1 cellular context compared by ENCODE assay signal in the genomic region with DNA sequence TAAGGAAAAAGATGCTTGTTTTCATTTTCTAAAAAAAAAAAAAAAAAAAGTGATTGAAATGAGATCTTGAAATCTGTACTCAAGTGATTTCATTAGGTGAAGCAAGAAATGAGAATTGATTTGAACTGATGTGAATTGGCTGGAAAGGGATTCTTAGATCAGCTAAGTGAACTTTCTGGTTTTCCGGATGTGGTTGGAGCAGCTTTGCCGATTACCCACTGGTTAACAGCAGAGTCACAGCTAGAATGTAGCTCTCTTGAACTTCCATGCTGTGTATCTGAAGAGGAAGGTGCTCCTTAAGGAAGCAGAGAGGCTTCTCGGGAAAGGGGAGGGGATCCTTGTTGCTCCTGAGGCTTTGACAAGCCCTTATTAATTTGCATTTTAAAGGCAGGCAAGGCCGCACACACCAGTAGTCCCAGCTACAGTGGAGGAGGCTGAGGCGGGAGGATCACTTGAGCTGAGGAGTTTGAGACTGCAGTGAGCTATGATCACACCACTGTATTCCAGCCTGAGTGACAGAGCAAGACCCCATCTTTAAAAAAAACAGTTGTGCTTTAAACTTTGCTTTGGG.
TF ChIP-seq lines count a peak whose summit lies in the region.

No MANE protein-coding gene starts in this region.

TF ChIP-seq in GM23338, 12 proteins besides CTCF, POLR2A, EP300 and RAD21 (continued from another document):
- no peak for TF ChIP-seq NANOG (IDR thresholded peaks at IDR 0.05; ENCODE audit: borderline replicate concordance)
- no peak for TF ChIP-seq STAT1 (IDR thresholded peaks at IDR 0.05; ENCODE audit: unreplicated experiment)
- TF ChIP-seq ZNF331 (CRISPR knock-in tag; IDR thresholded peaks at IDR 0.05; ENCODE audit: low read depth) = no peak
- no peak for TF ChIP-seq JUNB (IDR thresholded peaks at IDR 0.05; ENCODE audit: unreplicated experiment)
- no peak for TF ChIP-seq EZH2 (IDR thresholded peaks at IDR 0.05; ENCODE audit: low read depth, unreplicated experiment)
- TF ChIP-seq, protein P1, sequence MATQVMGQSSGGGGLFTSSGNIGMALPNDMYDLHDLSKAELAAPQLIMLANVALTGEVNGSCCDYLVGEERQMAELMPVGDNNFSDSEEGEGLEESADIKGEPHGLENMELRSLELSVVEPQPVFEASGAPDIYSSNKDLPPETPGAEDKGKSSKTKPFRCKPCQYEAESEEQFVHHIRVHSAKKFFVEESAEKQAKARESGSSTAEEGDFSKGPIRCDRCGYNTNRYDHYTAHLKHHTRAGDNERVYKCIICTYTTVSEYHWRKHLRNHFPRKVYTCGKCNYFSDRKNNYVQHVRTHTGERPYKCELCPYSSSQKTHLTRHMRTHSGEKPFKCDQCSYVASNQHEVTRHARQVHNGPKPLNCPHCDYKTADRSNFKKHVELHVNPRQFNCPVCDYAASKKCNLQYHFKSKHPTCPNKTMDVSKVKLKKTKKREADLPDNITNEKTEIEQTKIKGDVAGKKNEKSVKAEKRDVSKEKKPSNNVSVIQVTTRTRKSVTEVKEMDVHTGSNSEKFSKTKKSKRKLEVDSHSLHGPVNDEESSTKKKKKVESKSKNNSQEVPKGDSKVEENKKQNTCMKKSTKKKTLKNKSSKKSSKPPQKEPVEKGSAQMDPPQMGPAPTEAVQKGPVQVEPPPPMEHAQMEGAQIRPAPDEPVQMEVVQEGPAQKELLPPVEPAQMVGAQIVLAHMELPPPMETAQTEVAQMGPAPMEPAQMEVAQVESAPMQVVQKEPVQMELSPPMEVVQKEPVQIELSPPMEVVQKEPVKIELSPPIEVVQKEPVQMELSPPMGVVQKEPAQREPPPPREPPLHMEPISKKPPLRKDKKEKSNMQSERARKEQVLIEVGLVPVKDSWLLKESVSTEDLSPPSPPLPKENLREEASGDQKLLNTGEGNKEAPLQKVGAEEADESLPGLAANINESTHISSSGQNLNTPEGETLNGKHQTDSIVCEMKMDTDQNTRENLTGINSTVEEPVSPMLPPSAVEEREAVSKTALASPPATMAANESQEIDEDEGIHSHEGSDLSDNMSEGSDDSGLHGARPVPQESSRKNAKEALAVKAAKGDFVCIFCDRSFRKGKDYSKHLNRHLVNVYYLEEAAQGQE (IDR thresholded peaks at IDR 0.05; ENCODE audit: unreplicated experiment) = no peak
- TF ChIP-seq, protein P2, sequence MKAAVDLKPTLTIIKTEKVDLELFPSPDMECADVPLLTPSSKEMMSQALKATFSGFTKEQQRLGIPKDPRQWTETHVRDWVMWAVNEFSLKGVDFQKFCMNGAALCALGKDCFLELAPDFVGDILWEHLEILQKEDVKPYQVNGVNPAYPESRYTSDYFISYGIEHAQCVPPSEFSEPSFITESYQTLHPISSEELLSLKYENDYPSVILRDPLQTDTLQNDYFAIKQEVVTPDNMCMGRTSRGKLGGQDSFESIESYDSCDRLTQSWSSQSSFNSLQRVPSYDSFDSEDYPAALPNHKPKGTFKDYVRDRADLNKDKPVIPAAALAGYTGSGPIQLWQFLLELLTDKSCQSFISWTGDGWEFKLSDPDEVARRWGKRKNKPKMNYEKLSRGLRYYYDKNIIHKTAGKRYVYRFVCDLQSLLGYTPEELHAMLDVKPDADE (IDR thresholded peaks at IDR 0.05) = no peak
- TF ChIP-seq, protein P3, sequence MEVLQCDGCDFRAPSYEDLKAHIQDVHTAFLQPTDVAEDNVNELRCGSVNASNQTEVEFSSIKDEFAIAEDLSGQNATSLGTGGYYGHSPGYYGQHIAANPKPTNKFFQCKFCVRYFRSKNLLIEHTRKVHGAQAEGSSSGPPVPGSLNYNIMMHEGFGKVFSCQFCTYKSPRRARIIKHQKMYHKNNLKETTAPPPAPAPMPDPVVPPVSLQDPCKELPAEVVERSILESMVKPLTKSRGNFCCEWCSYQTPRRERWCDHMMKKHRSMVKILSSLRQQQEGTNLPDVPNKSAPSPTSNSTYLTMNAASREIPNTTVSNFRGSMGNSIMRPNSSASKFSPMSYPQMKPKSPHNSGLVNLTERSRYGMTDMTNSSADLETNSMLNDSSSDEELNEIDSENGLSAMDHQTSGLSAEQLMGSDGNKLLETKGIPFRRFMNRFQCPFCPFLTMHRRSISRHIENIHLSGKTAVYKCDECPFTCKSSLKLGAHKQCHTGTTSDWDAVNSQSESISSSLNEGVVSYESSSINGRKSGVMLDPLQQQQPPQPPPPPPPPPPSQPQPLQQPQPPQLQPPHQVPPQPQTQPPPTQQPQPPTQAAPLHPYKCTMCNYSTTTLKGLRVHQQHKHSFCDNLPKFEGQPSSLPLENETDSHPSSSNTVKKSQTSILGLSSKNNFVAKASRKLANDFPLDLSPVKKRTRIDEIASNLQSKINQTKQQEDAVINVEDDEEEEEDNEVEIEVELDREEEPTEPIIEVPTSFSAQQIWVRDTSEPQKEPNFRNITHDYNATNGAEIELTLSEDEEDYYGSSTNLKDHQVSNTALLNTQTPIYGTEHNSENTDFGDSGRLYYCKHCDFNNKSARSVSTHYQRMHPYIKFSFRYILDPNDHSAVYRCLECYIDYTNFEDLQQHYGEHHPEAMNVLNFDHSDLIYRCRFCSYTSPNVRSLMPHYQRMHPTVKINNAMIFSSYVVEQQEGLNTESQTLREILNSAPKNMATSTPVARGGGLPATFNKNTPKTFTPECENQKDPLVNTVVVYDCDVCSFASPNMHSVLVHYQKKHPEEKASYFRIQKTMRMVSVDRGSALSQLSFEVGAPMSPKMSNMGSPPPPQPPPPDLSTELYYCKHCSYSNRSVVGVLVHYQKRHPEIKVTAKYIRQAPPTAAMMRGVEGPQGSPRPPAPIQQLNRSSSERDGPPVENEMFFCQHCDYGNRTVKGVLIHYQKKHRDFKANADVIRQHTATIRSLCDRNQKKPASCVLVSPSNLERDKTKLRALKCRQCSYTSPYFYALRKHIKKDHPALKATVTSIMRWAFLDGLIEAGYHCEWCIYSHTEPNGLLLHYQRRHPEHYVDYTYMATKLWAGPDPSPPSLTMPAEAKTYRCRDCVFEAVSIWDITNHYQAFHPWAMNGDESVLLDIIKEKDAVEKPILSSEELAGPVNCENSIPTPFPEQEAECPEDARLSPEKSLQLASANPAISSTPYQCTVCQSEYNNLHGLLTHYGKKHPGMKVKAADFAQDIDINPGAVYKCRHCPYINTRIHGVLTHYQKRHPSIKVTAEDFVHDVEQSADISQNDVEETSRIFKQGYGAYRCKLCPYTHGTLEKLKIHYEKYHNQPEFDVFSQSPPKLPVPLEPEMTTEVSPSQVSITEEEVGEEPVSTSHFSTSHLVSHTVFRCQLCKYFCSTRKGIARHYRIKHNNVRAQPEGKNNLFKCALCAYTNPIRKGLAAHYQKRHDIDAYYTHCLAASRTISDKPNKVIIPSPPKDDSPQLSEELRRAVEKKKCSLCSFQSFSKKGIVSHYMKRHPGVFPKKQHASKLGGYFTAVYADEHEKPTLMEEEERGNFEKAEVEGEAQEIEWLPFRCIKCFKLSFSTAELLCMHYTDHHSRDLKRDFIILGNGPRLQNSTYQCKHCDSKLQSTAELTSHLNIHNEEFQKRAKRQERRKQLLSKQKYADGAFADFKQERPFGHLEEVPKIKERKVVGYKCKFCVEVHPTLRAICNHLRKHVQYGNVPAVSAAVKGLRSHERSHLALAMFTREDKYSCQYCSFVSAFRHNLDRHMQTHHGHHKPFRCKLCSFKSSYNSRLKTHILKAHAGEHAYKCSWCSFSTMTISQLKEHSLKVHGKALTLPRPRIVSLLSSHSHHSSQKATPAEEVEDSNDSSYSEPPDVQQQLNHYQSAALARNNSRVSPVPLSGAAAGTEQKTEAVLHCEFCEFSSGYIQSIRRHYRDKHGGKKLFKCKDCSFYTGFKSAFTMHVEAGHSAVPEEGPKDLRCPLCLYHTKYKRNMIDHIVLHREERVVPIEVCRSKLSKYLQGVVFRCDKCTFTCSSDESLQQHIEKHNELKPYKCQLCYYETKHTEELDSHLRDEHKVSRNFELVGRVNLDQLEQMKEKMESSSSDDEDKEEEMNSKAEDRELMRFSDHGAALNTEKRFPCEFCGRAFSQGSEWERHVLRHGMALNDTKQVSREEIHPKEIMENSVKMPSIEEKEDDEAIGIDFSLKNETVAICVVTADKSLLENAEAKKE (CRISPR knock-in tag; IDR thresholded peaks at IDR 0.05) = no peak
